Comparison of ENCODE assay signal across 9 cellular contexts in genomic region chr13:44972956-44973581, GRCh38. TPM values are rescaled to one million over a fixed set of nuclear protein-coding genes. Genes with fewer than 3 reads are reported as not detected.
DNase-seq lines count a peak whose midpoint lies in the region; ATAC-seq, FAIRE-seq and TF ChIP-seq lines count a peak whose summit lies in the region.
"Had no signal": no experiment of that assay in that cellular context is flagged by ENCODE, and none has a peak within 500 bp of the region (broad histone marks: within the 10 kb centered on the region; RNA-seq: fewer than 3 reads in every experiment).

No MANE protein-coding gene starts in this region.

- no peak for ATAC-seq in upper lobe of right lung
- no peak for ATAC-seq in HG03354 (IDR thresholded peaks at IDR 0.05; ENCODE audit: poor library complexity, severe bottlenecking, unreplicated experiment)
- ATAC-seq in GM19397 (IDR thresholded peaks at IDR 0.05; ENCODE audit: unreplicated experiment) = no peak
- ATAC-seq in GM21526 (IDR thresholded peaks at IDR 0.05; ENCODE audit: low FRiP score, unreplicated experiment) = no peak

- DNase-seq in AG08395 (ENCODE audit: low spot score) (peak; percentile 52), GM19239 (ENCODE audit: insufficient read length, low spot score) (no peak), SK-N-SH (peak; percentile 34), glomerular visceral epithelial cell (ENCODE audit: extremely low spot score) (peak; percentile 31), upper lobe of right lung (no peak)

- H3K4me3 ChIP-seq in SK-N-SH (ENCODE audit: low read depth in 2 of 2, low read length in 1 of 2) (no peak overlapping the region), upper lobe of right lung (no peak overlapping the region)

- H3K27me3 ChIP-seq in SK-N-SH (ENCODE audit: insufficient read depth) (no peaks in the 10 kb centered on the region), upper lobe of right lung (no peaks in the 10 kb centered on the region)

- no peak overlapping the region for H3K9ac ChIP-seq in SK-N-SH

- H3K27ac ChIP-seq in SK-N-SH (ENCODE audit: low read depth in 2 of 2, low read length in 1 of 2) = no peak overlapping the region; a peak in 1 of 4 replicates
- no peak overlapping the region for H3K27ac ChIP-seq in upper lobe of right lung

- CTCF ChIA-PET in SK-N-SH (lab: Yijun Ruan, JAX) = interaction anchor here (0.6 to 2.0 kb wide), 25 partner anchors 10 to 1073 kb away, joined by 3 to 23 read pairs (median 3); no protein-coding TSS in a partner anchor

- H3K9me2 ChIP-seq in SK-N-SH = no peaks in the 10 kb centered on the region

- no peaks in the 10 kb centered on the region for H4K20me1 ChIP-seq in SK-N-SH (ENCODE audit: insufficient read depth)

- peak; percentile 51; the same call in 1 of the 2 replicates for TF ChIP-seq RAD21 in SK-N-SH (IDR thresholded peaks at IDR 0.05; ENCODE audit: low read length)

- 12% methylated on average over 3 of the region's 3 CpGs for WGBS in SK-N-SH (ENCODE audit: low lambda C conversion rate)

- peaks cover 0 to 16% of the 10 kb centered on the region in 2 experiments; a peak in 2 of 4 replicates for H3K4me1 ChIP-seq in SK-N-SH (ENCODE audit: control insufficient read depth in 1 of 2, insufficient read depth in 2 of 2, low read depth in 1 of 2, low read length in 1 of 2)
- H3K4me1 ChIP-seq in upper lobe of right lung = peaks cover 10% of the 10 kb centered on the region

- H3F3A ChIP-seq in SK-N-SH (replicated peaks; ENCODE audit: insufficient read depth) = peaks cover 8% of the 10 kb centered on the region

- peaks cover 8 to 56% of the 10 kb centered on the region in 2 experiments for H3K36me3 ChIP-seq in SK-N-SH (replicated peaks in 1 of 2; ENCODE audit: control insufficient read depth in 1 of 2, insufficient read depth in 2 of 2, low read length in 1 of 2)
- peaks cover 14% of the 10 kb centered on the region for H3K36me3 ChIP-seq in upper lobe of right lung

- TF ChIP-seq EP300 in SK-N-SH (IDR thresholded peaks at IDR 0.05; ENCODE audit: borderline replicate concordance in 1 of 2, low read depth in 1 of 2, low read length in 1 of 2) = no peak

- peak; percentile 71 for TF ChIP-seq CTCF in SK-N-SH (IDR thresholded peaks at IDR 0.05)
- peak; percentile 62 for TF ChIP-seq CTCF in upper lobe of right lung (IDR thresholded peaks at IDR 0.05)

- POLR2A ChIA-PET in SK-N-SH (lab: Yijun Ruan, JAX) = no interaction called here

- peaks cover 15% of the 10 kb centered on the region; the same call in 1 of the 2 replicates for H3K79me2 ChIP-seq in SK-N-SH (ENCODE audit: insufficient read depth)

- peak; percentile 11 for FAIRE-seq in GM19239 (lab: Jason Lieb, UNC)
- FAIRE-seq: H1 had no signal

- no peak overlapping the region for H3K4me2 ChIP-seq in SK-N-SH

- intact Hi-C loops in upper lobe of right lung (cut with DNase I) = loop anchor here (10.0 kb wide), 1 partner anchor 488 kb away; no protein-coding TSS in a partner anchor

- no peak overlapping the region for H2AFZ ChIP-seq in SK-N-SH (ENCODE audit: low read depth)

- H3K9me3 ChIP-seq in SK-N-SH (no peaks in the 10 kb centered on the region), upper lobe of right lung (no peaks in the 10 kb centered on the region)

TF ChIP-seq in SK-N-SH, 30 proteins besides CTCF, POLR2A, EP300 and RAD21:
- TF ChIP-seq RFX5 (IDR thresholded peaks at IDR 0.05; ENCODE audit: low read length) = no peak
- no peak for TF ChIP-seq JUND (IDR thresholded peaks at IDR 0.05)
- TF ChIP-seq TEAD4 (IDR thresholded peaks at IDR 0.05; ENCODE audit: borderline replicate concordance, insufficient read depth) = no peak
- no peak for TF ChIP-seq CHD2 (IDR thresholded peaks at IDR 0.05; ENCODE audit: low read length, partially characterized antibody)
- no peak for TF ChIP-seq POLR2AphosphoS5 (IDR thresholded peaks at IDR 0.05; ENCODE audit: low read depth, low read length)
- no peak for TF ChIP-seq MEF2A (IDR thresholded peaks at IDR 0.05; ENCODE audit: borderline replicate concordance, low read depth)
- no peak for TF ChIP-seq FOXJ3 (CRISPR knock-in tag; IDR thresholded peaks at IDR 0.05)
- TF ChIP-seq FOXM1 (IDR thresholded peaks at IDR 0.05; ENCODE audit: low read depth) = no peak
- no peak; the same call in 1 of the 2 replicates for TF ChIP-seq SMC3 (IDR thresholded peaks at IDR 0.05; ENCODE audit: low read depth, low read length)
- TF ChIP-seq MXI1 (IDR thresholded peaks at IDR 0.05; ENCODE audit: low read depth, low read length) = no peak
- TF ChIP-seq ELF1 (IDR thresholded peaks at IDR 0.05) = no peak
- TF ChIP-seq NRF1 (IDR thresholded peaks at IDR 0.05; ENCODE audit: low read depth, low read length) = no peak
- no peak for TF ChIP-seq USF1 (IDR thresholded peaks at IDR 0.05; ENCODE audit: borderline replicate concordance, low read depth)
- TF ChIP-seq MAX (IDR thresholded peaks at IDR 0.05; ENCODE audit: low read depth) = no peak
- no peak for TF ChIP-seq NFIC (IDR thresholded peaks at IDR 0.05; ENCODE audit: borderline replicate concordance)
- TF ChIP-seq RXRA (IDR thresholded peaks at IDR 0.05; ENCODE audit: borderline replicate concordance, low read depth) = no peak
- TF ChIP-seq RCOR1 (IDR thresholded peaks at IDR 0.05; ENCODE audit: low read length) = no peak
TF ChIP-seq in SK-N-SH: peak in this region for 0.

RNA-seq across cellular contexts. Expression of gene NUFIP1, which starts 16.2 kb away (rescaled TPM):
- 1.8 and 1.9 TPM in 2 replicates for polyA plus RNA-seq in SK-N-SH (2012; rRNA removed)
- polyA plus RNA-seq in SK-N-SH (2012; cell fraction: cytosol; rRNA removed) = 3.7 and 4.4 TPM in 2 replicates
- 1.7 and 2.4 TPM in 2 replicates for polyA plus RNA-seq in SK-N-SH (2012; cell fraction: nucleus; rRNA removed)
- total RNA-seq in upper lobe of right lung = 4.2 TPM

RNA-seq across cellular contexts. Expression of gene GPALPP1, which starts 16.3 kb away (rescaled TPM):
- polyA plus RNA-seq in SK-N-SH (2012; rRNA removed) = 11.7 and 16.6 TPM in 2 replicates
- polyA plus RNA-seq in SK-N-SH (2012; cell fraction: cytosol; rRNA removed) = 16.4 and 18.1 TPM in 2 replicates
- 25.3 and 39.5 TPM in 2 replicates for polyA plus RNA-seq in SK-N-SH (2012; cell fraction: nucleus; rRNA removed)
- 24.4 TPM for total RNA-seq in upper lobe of right lung

Comparison
In these comparisons a context has a peak if more than half of its experiments do, and no peak if none do; other contexts are left out.
1. DNase-seq: peak in AG08395 (single experiment), SK-N-SH (single experiment) and glomerular visceral epithelial cell (single experiment); none in GM19239 (single experiment) and upper lobe of right lung (single experiment).